Comparison of ENCODE assay signal across 8 cellular contexts in the genomic region with DNA sequence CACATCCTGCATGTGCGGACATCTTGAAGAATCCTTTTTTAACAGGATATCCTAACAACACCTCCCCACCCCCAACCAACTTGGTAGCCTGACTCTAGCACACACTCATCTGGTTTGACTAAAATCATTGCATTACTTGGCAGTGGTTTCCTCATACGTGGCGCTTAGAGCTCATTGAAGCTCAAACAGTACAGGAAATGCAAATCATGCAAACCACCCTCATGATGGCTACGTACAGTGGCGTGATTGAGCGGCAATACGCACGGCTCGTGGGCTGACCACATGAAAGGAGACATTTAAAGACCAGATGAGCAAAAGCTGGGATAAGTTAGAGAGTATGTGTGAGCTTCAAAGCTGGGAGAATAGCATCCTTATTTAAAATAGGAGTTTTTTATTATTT.
DNase-seq lines count a peak whose midpoint lies in the region; ATAC-seq, FAIRE-seq and TF ChIP-seq lines count a peak whose summit lies in the region.

No MANE protein-coding gene starts in this region.

- H2BK12ac ChIP-seq in mesenchymal stem cell (ENCODE audit: low read length in 2 of 2) = no peak overlapping the region

- H4K20me1 ChIP-seq in hepatocyte (ENCODE audit: insufficient read depth, poor library complexity, severe bottlenecking) = no peaks in the 10 kb centered on the region
- H4K20me1 ChIP-seq in PC-3 (ENCODE audit: low read length) = no peaks in the 10 kb centered on the region

- no peaks in the 10 kb centered on the region for H3K27me3 ChIP-seq in hepatocyte
- H3K27me3 ChIP-seq in PC-3 (ENCODE audit: low read length) = no peaks in the 10 kb centered on the region
- no peaks in the 10 kb centered on the region for H3K27me3 ChIP-seq in brain microvascular endothelial cell (replicated peaks)
- no peaks in the 10 kb centered on the region for H3K27me3 ChIP-seq in mesenchymal stem cell (ENCODE audit: control insufficient read depth in 1 of 2, insufficient read depth in 1 of 2, low read length in 2 of 2)

- no peak overlapping the region for H3K4ac ChIP-seq in mesenchymal stem cell (ENCODE audit: low read depth in 1 of 2, low read length in 2 of 2)

- H2BK15ac ChIP-seq in mesenchymal stem cell (ENCODE audit: low read depth, poor library complexity, severe bottlenecking) = no peak overlapping the region

- peak; percentile 9 for FAIRE-seq in urothelium cell line (lab: Jason Lieb, UNC)

- no peak overlapping the region for H3K18ac ChIP-seq in mesenchymal stem cell (ENCODE audit: low read depth in 1 of 2, low read length in 2 of 2)

- TF ChIP-seq CTCF in hepatocyte (IDR thresholded peaks at IDR 0.05; ENCODE audit: poor library complexity) (no peak), PC-3 (conservative IDR thresholded peaks at IDR 0.05; ENCODE audit: low read depth, low read length) (no peak), brain microvascular endothelial cell (IDR thresholded peaks at IDR 0.05; ENCODE audit: low read depth, low read length, missing control alignments) (no peak)

- H3K36me3 ChIP-seq in hepatocyte (replicated peaks; ENCODE audit: insufficient read depth, low read depth) (no peaks in the 10 kb centered on the region), PC-3 (ENCODE audit: low read depth, low read length) (no peaks in the 10 kb centered on the region), brain microvascular endothelial cell (replicated peaks) (no peaks in the 10 kb centered on the region), mesenchymal stem cell (ENCODE audit: control insufficient read depth in 1 of 2, insufficient read depth in 2 of 2, low read depth in 1 of 2, low read length in 2 of 2) (no peaks in the 10 kb centered on the region)

- BruUV-seq in PC-3 (replicated peaks; lab: Mats Ljungman, UMichigan) = no TSS peak

- no peak overlapping the region for H4K91ac ChIP-seq in mesenchymal stem cell (ENCODE audit: low read length)

- H3K27ac ChIP-seq in hepatocyte = no peak overlapping the region
- H3K27ac ChIP-seq in PC-3 (ENCODE audit: low read length) = no peak overlapping the region
- no peak overlapping the region for H3K27ac ChIP-seq in brain microvascular endothelial cell
- no peak overlapping the region for H3K27ac ChIP-seq in mesenchymal stem cell (ENCODE audit: low read length, poor library complexity, severe bottlenecking)

- H3K9ac ChIP-seq in PC-3 (ENCODE audit: low read length) (no peak overlapping the region), mesenchymal stem cell (ENCODE audit: low read length) (no peak overlapping the region)

- no peak overlapping the region for H2BK5ac ChIP-seq in mesenchymal stem cell (ENCODE audit: low read depth, low read length, poor library complexity, severe bottlenecking)

- H3K79me1 ChIP-seq in mesenchymal stem cell (replicated peaks; ENCODE audit: low read length, poor library complexity, severe bottlenecking) = peaks cover 5% of the 10 kb centered on the region

- 66% methylated on average over 9 of the region's 9 CpGs for WGBS in hepatocyte (ENCODE audit: low lambda C conversion rate, missing lambda C conversion rate)
- 95% methylated on average over 9 of the region's 9 CpGs for WGBS in mesenchymal stem cell

- H2AFZ ChIP-seq in hepatocyte = no peak overlapping the region
- H2AFZ ChIP-seq in PC-3 (ENCODE audit: low read length) = no peak overlapping the region
- no peak overlapping the region for H2AFZ ChIP-seq in mesenchymal stem cell (ENCODE audit: low read depth, low read length)

- H3K23ac ChIP-seq in mesenchymal stem cell (ENCODE audit: low read length in 2 of 2) = no peak overlapping the region

- H3K14ac ChIP-seq in mesenchymal stem cell (ENCODE audit: low read length in 2 of 2) = no peak overlapping the region

- in situ Hi-C loops in brain microvascular endothelial cell (cut with HindIII; ENCODE audit: low pct_ligation_motif_present, low sequenced_read_pairs) = no loop called here

- H3K4me2 ChIP-seq in hepatocyte (no peak overlapping the region), PC-3 (ENCODE audit: low read length) (no peak overlapping the region), mesenchymal stem cell (ENCODE audit: low read length, poor library complexity, severe bottlenecking) (no peak overlapping the region)

- peak; percentile 33 to 39 for DNase-seq in activated CD8-positive, alpha-beta memory T cell treated with anti-CD3 and anti-CD28 coated beads for 1 hour (ENCODE audit: extremely low read depth in 1 of 2, low read depth in 1 of 2)
- peak; percentile 7 for DNase-seq in hepatocyte (ENCODE audit: low spot score)
- DNase-seq in urothelium cell line (ENCODE audit: low spot score) = no peak
- no peak for DNase-seq in PC-3
- DNase-seq in brain microvascular endothelial cell = no peak
- DNase-seq in mesenchymal stem cell = no peak

- H3K9me2 ChIP-seq in hepatocyte (replicated peaks; ENCODE audit: insufficient read depth) = no peaks in the 10 kb centered on the region
- H3K9me2 ChIP-seq in PC-3 (replicated peaks; ENCODE audit: low read length) = no peaks in the 10 kb centered on the region

- H2AK5ac ChIP-seq in mesenchymal stem cell (ENCODE audit: low read length, severe bottlenecking) = no peak overlapping the region

- H3K4me1 ChIP-seq in hepatocyte (ENCODE audit: insufficient read depth) (no peaks in the 10 kb centered on the region), PC-3 (ENCODE audit: insufficient read depth, low read length) (no peaks in the 10 kb centered on the region), mesenchymal stem cell (ENCODE audit: control insufficient read depth, insufficient read depth, low read depth, low read length) (no peaks in the 10 kb centered on the region)

- POLR2A ChIA-PET in PC-3 (lab: Charles Lee; ENCODE audit: unreplicated experiment) = no interaction called here

- H3K9me3 ChIP-seq in hepatocyte (ENCODE audit: low read depth) = no peaks in the 10 kb centered on the region
- H3K9me3 ChIP-seq in PC-3 (ENCODE audit: low read length) = no peaks in the 10 kb centered on the region
- no peaks in the 10 kb centered on the region for H3K9me3 ChIP-seq in mesenchymal stem cell (ENCODE audit: control insufficient read depth, low read length)

- CTCF ChIA-PET in PC-3 (lab: Charles Lee) = no interaction called here

- no peak overlapping the region for H2BK120ac ChIP-seq in mesenchymal stem cell (ENCODE audit: low read depth, low read length)

- intact Hi-C loops in PC-3 (cut with micrococcal nuclease) = no loop called here

- no peaks in the 10 kb centered on the region for H3F3A ChIP-seq in PC-3 (ENCODE audit: low read length, unreplicated experiment)

- H4K8ac ChIP-seq in mesenchymal stem cell (ENCODE audit: low read length) = no peak overlapping the region

- ATAC-seq in GM19328 (IDR thresholded peaks at IDR 0.05; ENCODE audit: unreplicated experiment) (peak; percentile 95), HG03196 (IDR thresholded peaks at IDR 0.05; ENCODE audit: unreplicated experiment) (peak; percentile 97), PC-3 (no peak)

- H3K4me3 ChIP-seq in hepatocyte = no peak overlapping the region
- H3K4me3 ChIP-seq in PC-3 (ENCODE audit: low read length) = no peak overlapping the region
- H3K4me3 ChIP-seq in brain microvascular endothelial cell (ENCODE audit: low read depth, low read length) = no peak overlapping the region
- H3K4me3 ChIP-seq in mesenchymal stem cell (ENCODE audit: insufficient read depth in 1 of 2, low read depth in 1 of 2, low read length in 2 of 2) = no peak overlapping the region

- H3K79me2 ChIP-seq in hepatocyte = no peaks in the 10 kb centered on the region
- no peaks in the 10 kb centered on the region for H3K79me2 ChIP-seq in PC-3 (ENCODE audit: low read length)

Comparison
In these comparisons a context has a peak if more than half of its experiments do, and no peak if none do; other contexts are left out.
1. DNase-seq: peak in activated CD8-positive, alpha-beta memory T cell treated with anti-CD3 and anti-CD28 coated beads for 1 hour (2 of 2) and hepatocyte (single experiment); none in urothelium cell line (single experiment), PC-3 (single experiment), brain microvascular endothelial cell (single experiment) and mesenchymal stem cell (single experiment).